Comparison of ENCODE assay signal across 8 cellular contexts in the genomic region with DNA sequence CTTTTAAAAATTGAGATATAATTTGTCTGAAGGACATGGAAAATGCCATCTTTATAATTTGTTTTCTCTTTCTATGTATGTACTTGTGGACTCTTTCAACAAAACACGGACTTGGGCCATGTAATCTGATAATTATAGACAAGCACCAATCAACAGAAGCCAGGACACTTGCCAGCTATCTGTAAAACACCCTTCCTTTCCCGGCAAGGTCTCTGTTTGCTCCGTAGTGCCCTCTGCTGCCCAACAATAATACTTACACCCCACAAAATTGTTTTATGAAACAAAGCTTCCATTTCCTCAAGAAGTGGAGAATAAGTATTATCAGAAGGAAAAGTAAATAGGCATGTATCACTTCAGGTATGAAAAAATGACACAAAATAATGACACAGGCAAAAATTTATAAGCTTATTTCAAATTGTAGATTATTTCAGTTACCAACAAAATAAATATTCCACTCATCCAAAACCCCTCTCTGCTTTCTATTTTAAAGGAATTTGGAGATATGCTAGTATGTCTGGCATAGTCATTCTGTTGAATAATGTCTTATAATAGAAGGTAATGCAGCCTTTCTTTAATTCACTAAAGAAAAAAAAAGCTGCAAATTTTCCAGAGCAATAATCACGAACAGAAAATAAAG. TPM values are rescaled to one million over a fixed set of nuclear protein-coding genes. Genes with fewer than 3 reads are reported as not detected.
A peak's percentile ranks its signal among the peaks of the same experiment; 100 is the strongest.
DNase-seq lines count a peak whose midpoint lies in the region; ATAC-seq and TF ChIP-seq lines count a peak whose summit lies in the region.

No MANE protein-coding gene starts in this region.

- TF ChIP-seq CTCF in 22Rv1 (IDR thresholded peaks at IDR 0.05), result peak; percentile 91

- H3K27ac ChIP-seq in 22Rv1, result no peak overlapping the region

- ATAC-seq in GM18502 (IDR thresholded peaks at IDR 0.05; ENCODE audit: poor library complexity, unreplicated experiment) (peak; percentile 70), HG03442 (IDR thresholded peaks at IDR 0.05; ENCODE audit: unreplicated experiment) (peak; percentile 73)

- DNase-seq in NCI-H524 treated with DMSO at 0.1 percent for 48 hours (lab: John Stamatoyannopoulos, UW) (peak; percentile 77), dermis blood vessel endothelial cell (peak; percentile 84), medulla oblongata (ENCODE audit: extremely low spot score) (peak; percentile 70)
- peak; percentile 72 for DNase-seq in activated CD4-positive, alpha-beta T cell treated with anti-CD3 and anti-CD28 coated beads for 48 hours
- peak; percentile 73 for DNase-seq in stimulated activated CD8-positive, alpha-beta memory T cell treated with anti-CD3 and anti-CD28 coated beads, Interleukin-4, amount 100 ng/mL, for 48 hours

RNA-seq across cellular contexts. Expression of gene MYH15, which starts 32.8 kb away (rescaled TPM):
- under 0.01 and 0.05 TPM in 2 replicates for total RNA-seq in dermis blood vessel endothelial cell
